ENCODE assay signal across 1 cellular context in the genomic region with DNA sequence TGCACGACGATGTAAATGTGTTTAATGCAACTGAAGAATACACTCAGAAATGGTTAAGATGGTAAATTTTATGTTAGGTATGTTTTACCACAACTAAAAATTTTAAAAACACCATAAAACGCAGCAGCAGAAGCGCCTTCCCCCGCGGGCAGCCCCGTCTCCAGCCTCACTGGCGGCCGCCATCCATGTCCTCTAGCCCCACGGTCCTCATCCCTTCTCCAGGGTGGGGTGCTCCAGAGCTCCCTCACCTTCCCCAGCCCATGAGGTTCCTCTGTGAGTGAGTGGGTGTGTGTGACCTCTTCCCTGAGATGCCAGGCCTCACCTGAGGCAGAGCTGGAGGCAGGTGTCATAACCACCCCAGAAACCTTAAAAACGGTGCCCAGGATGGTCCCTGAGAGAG.
A peak's percentile ranks its signal among the peaks of the same experiment; 100 is the strongest.
TF ChIP-seq lines count a peak whose summit lies in the region.

No MANE protein-coding gene starts in this region.

TF ChIP-seq in K562, 482 proteins besides CTCF, POLR2A, EP300 and RAD21:
- no peak for TF ChIP-seq PCBP2 (IDR thresholded peaks at IDR 0.05; ENCODE audit: low read depth, low read length, poor library complexity, severe bottlenecking)
- TF ChIP-seq ZNF263 (CRISPR knock-in tag; IDR thresholded peaks at IDR 0.05; ENCODE audit: borderline replicate concordance): peak; percentile 30; the same call in 1 of the 2 replicates
